Comparison of ENCODE assay signal across 8 cellular contexts in genomic region chr7:2242541-2243482, GRCh38. TPM values are rescaled to one million over a fixed set of nuclear protein-coding genes. Genes with fewer than 3 reads are reported as not detected.
DNase-seq lines count a peak whose midpoint lies in the region; ATAC-seq and TF ChIP-seq lines count a peak whose summit lies in the region.

No MANE protein-coding gene starts in this region.

- TF ChIP-seq CTCF in AG04450 (IDR thresholded peaks at IDR 0.05; ENCODE audit: low read depth, low read length) (no peak), GM12875 (IDR thresholded peaks at IDR 0.05; ENCODE audit: borderline replicate concordance, insufficient read depth, low read depth, low read length) (no peak), spleen (IDR thresholded peaks at IDR 0.05 in 8 of 11, conservative IDR thresholded peaks at IDR 0.05 in 3 of 11) (no peak)

- H3K27me3 ChIP-seq in AG04450 (ENCODE audit: control insufficient read depth, insufficient read depth, low read length) (no peaks in the 10 kb centered on the region), spleen (replicated peaks in 1 of 7) (no peaks in the 10 kb centered on the region)

- intact Hi-C loops in spleen (cut with DNase I; ENCODE audit: low total_unique reads), result loop anchor here (5.0 kb wide), 1 partner anchor 109 kb away; the partner anchor contains the start of gene EIF3B

- peak overlapping the region; percentile 95 for H3K27ac Mint-ChIP-seq in activated T-cell treated with anti-CD3 and anti-CD28 coated beads, Interleukin-2, amount 50 U/mL, for 24 hours

- peaks cover 21 to 98% (median 63%) of the 10 kb centered on the region in 6 donors for H3K4me1 ChIP-seq in spleen

- peak overlapping the region; percentile 96 for H3K4me3 Mint-ChIP-seq in activated T-cell treated with anti-CD3 and anti-CD28 coated beads, Interleukin-2, amount 50 U/mL, for 24 hours

- no peak for TF ChIP-seq POLR2A in spleen (IDR thresholded peaks at IDR 0.05)

- H3K4me3 ChIP-seq in AG04450 (ENCODE audit: low read depth, low read length), result peak overlapping the region; percentile 85
- H3K4me3 ChIP-seq in GM12875 (ENCODE audit: low read depth, low read length), result peak overlapping the region; percentile 91
- H3K4me3 ChIP-seq in spleen, result peak overlapping the region; percentile 72 to 99 (median 97)

- no peak for DNase-seq in AG04450 (ENCODE audit: low read depth, low spot score)
- DNase-seq in NAMALWA (ENCODE audit: low spot score), result peak; percentile 82
- DNase-seq in activated T-cell treated with anti-CD3 and anti-CD28 coated beads, Interleukin-2, amount 50 U/mL, for 24 hours, result peak; percentile 67
- DNase-seq in hepatic stellate cell (ENCODE audit: low spot score), result peak; percentile 51
- no peak for DNase-seq in spleen
- no peak for DNase-seq in NCI-H1930 (lab: John Stamatoyannopoulos, UW)

- peak overlapping the region; percentile 47 for H3K27ac ChIP-seq in AG04450 (ENCODE audit: low read depth, low read length)
- H3K27ac ChIP-seq in spleen, result peak overlapping the region; percentile 11 to 88 (median 79)

- no peaks in the 10 kb centered on the region for H3K27me3 Mint-ChIP-seq in activated T-cell treated with anti-CD3 and anti-CD28 coated beads, Interleukin-2, amount 50 U/mL, for 24 hours

- POLR2A ChIA-PET in AG04450 (lab: Yijun Ruan, JAX), result interaction anchor here (0.7 kb wide), 1 partner anchor 8 kb away, joined by 3 read pairs; no protein-coding TSS in a partner anchor

- WGBS in spleen, 5 donors, result 17 to 41% (median 37%) methylated on average over 19 to 21 of the region's 21 CpGs

- peaks cover 67% of the 10 kb centered on the region for H3K36me3 Mint-ChIP-seq in activated T-cell treated with anti-CD3 and anti-CD28 coated beads, Interleukin-2, amount 50 U/mL, for 24 hours (ENCODE audit: low read depth)

- no peak for ATAC-seq in HG02852 (IDR thresholded peaks at IDR 0.05; ENCODE audit: unreplicated experiment)

- peaks cover 0 to 24% (median 17%) of the 10 kb centered on the region in 6 donors for H3K36me3 ChIP-seq in spleen

- no peaks in the 10 kb centered on the region for H3K9me3 Mint-ChIP-seq in activated T-cell treated with anti-CD3 and anti-CD28 coated beads, Interleukin-2, amount 50 U/mL, for 24 hours

- peaks cover 20% of the 10 kb centered on the region for H3K4me1 Mint-ChIP-seq in activated T-cell treated with anti-CD3 and anti-CD28 coated beads, Interleukin-2, amount 50 U/mL, for 24 hours (ENCODE audit: low read depth)

- CTCF ChIA-PET in AG04450 (lab: Charles Lee), result interaction anchor here (1.7 kb wide), 1 partner anchor 105 kb away, joined by 8 read pairs; no protein-coding TSS in a partner anchor

- H3K9me3 ChIP-seq in AG04450 (ENCODE audit: control insufficient read depth, insufficient read depth, low read length) (no peaks in the 10 kb centered on the region; the same call in 1 of the 2 replicates), spleen (no peaks in the 10 kb centered on the region)

RNA-seq across cellular contexts. Expression of gene NUDT1, which starts 0.8 kb away (rescaled TPM):
- polyA plus RNA-seq in AG04450 (2011; rRNA removed) (11.5 and 15.2 TPM in 2 replicates), spleen (10 to 100 TPM; 38.2 to 69.3 (median 42.4) TPM)
- 14.3 and 15.7 TPM in 2 replicates for polyA minus RNA-seq in AG04450 (2011; rRNA and poly(A)+ RNA removed)
- total RNA-seq in spleen, result 10 to 100 TPM; 13.7 to 29.4 (median 20.4) TPM

RNA-seq across cellular contexts. Expression of gene MRM2, which starts 0.8 kb away (rescaled TPM):
- polyA plus RNA-seq in AG04450 (2011; rRNA removed), result 17.7 and 18.4 TPM in 2 replicates
- polyA minus RNA-seq in AG04450 (2011; rRNA and poly(A)+ RNA removed), result 8.6 and 13.1 TPM in 2 replicates
- total RNA-seq in spleen, result 10 to 100 TPM; 19.0 to 24.7 (median 23.3) TPM
- 10 to 100 TPM; 24.1 to 35.8 (median 27.2) TPM for polyA plus RNA-seq in spleen

RNA-seq across cellular contexts. Expression of gene MAD1L1, which starts 10.1 kb away (rescaled TPM):
- polyA plus RNA-seq in AG04450 (2011; rRNA removed) (11.9 and 13.5 TPM in 2 replicates), spleen (100 to 1,000 TPM in 1 of 3 donors, 10 to 100 TPM in 2; 48.8 to 118 (median 75.0) TPM)
- 21.9 and 24.0 TPM in 2 replicates for polyA minus RNA-seq in AG04450 (2011; rRNA and poly(A)+ RNA removed)
- total RNA-seq in spleen, result 100 to 1,000 TPM in 1 of 7 donors, 10 to 100 TPM in 6; 47.3 to 104 (median 62.0) TPM

Comparison
In these comparisons a context has a peak if more than half of its experiments do, and no peak if none do; other contexts are left out.
1. DNase-seq: peak in NAMALWA (single experiment), activated T-cell treated with anti-CD3 and anti-CD28 coated beads, Interleukin-2, amount 50 U/mL, for 24 hours (single experiment) and hepatic stellate cell (single experiment); none in AG04450 (single experiment), spleen (single experiment) and NCI-H1930 (0 of 2).
2. Peak in every context shown above with its lines, with median percentiles within 50 percentile points of each other: H3K4me3 ChIP-seq.